35 cellular contexts compared by ENCODE assay signal in the genomic region with DNA sequence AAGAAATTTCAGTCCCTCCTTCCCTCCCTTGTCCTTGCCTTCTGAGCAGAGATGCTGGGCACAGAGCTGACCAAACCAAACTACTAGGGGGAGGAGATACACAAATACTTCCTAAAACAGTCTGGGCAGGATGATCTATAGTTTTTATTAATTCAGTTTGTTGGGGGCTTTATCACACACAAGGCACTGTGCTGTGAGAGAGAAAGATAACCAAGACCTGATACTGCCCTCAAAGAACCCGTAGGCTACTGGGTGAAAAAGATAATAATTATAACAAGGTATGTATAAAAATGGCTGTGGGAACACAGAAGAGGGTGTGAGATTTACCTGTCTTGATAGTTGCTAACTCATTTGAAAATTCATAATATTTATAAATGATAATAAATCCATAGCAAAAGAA.
"Had no signal": no experiment of that assay in that cellular context is flagged by ENCODE, and none has a peak within 500 bp of the region (broad histone marks: within the 10 kb centered on the region; RNA-seq: fewer than 3 reads in every experiment).

No MANE protein-coding gene starts in this region.

- H3K9me3 ChIP-seq: adrenal gland, body of pancreas, breast epithelium had no signal

- ATAC-seq: activated CD4-positive, alpha-beta T cell treated with anti-CD3 and anti-CD28 coated beads for 36 hours; activated CD4-positive, CD25-positive, alpha-beta regulatory T cell treated with anti-CD3 and anti-CD28 coated beads, Interleukin-2, amount 50 U/mL, for 24 hours; activated CD8-positive, alpha-beta memory T cell treated with anti-CD3 and anti-CD28 coated beads, Interleukin-2, amount 10 ng/mL, durations not matched to agents 7 days and 5 days; activated CD8-positive, alpha-beta T cell treated with anti-CD3 and anti-CD28 coated beads, Interleukin-2, amount 10 ng/mL, durations not matched to agents 7 days and 5 days; activated naive CD4-positive, alpha-beta T cell treated with anti-CD3 and anti-CD28 coated beads, Interleukin-2, amount 50 U/mL, for 72 hours; activated T-cell treated with anti-CD3 and anti-CD28 coated beads, Interleukin-2, amount 50 U/mL, for 4 hours; activated T-cell treated with anti-CD3 and anti-CD28 coated beads, Interleukin-2, amount 50 U/mL, for 72 hours; activated T-helper 17 cell treated with anti-CD3 and anti-CD28 coated beads, Interleukin-2, amount 50 U/mL, for 72 hours; body of pancreas; WTC11 had no signal

- H3K36me3 ChIP-seq: adrenal gland, brain microvascular endothelial cell, breast epithelium, WERI-Rb-1 had no signal

- DNase-seq: activated CD4-positive, alpha-beta memory T cell treated with anti-CD3 and anti-CD28 coated beads, Interleukin-2, amount 10 ng/mL, durations not matched to agents 7 days and 5 days; activated CD4-positive, alpha-beta T cell treated with anti-CD3 and anti-CD28 coated beads for 1 hour; activated CD4-positive, alpha-beta T cell treated with anti-CD3 and anti-CD28 coated beads for 36 hours; activated CD4-positive, alpha-beta T cell treated with anti-CD3 and anti-CD28 coated beads for 48 hours; activated CD4-positive, alpha-beta T cell treated with anti-CD3 and anti-CD28 coated beads, Interleukin-2, amount 10 ng/mL, durations not matched to agents 7 days and 5 days; activated CD4-positive, alpha-beta T cell treated with anti-CD3 and anti-CD28 coated beads, Interleukin-2, amount 50 U/mL, for 48 hours; activated CD4-positive, CD25-positive, alpha-beta regulatory T cell; activated CD8-positive, alpha-beta memory T cell treated with anti-CD3 and anti-CD28 coated beads for 24 hours; activated CD8-positive, alpha-beta memory T cell treated with anti-CD3 and anti-CD28 coated beads, Interleukin-2, amount 10 ng/mL, durations not matched to agents 7 days and 5 days; activated CD8-positive, alpha-beta T cell treated with anti-CD3 and anti-CD28 coated beads, Interleukin-2, amount 10 ng/mL, durations not matched to agents 7 days and 5 days; activated effector memory CD4-positive, alpha-beta T cell treated with anti-CD3 and anti-CD28 coated beads, Interleukin-2, amount 50 U/mL, for 16 hours; activated gamma-delta T cell treated with Interleukin-2 at 50 U/mL for 16 hours; activated naive CD4-positive, alpha-beta T cell; activated naive CD4-positive, alpha-beta T cell treated with anti-CD3 and anti-CD28 coated beads for 36 hours; activated naive CD4-positive, alpha-beta T cell treated with anti-CD3 and anti-CD28 coated beads, Interleukin-2, amount 50 U/mL, for 16 hours; activated naive CD8-positive, alpha-beta T cell treated with anti-CD3 and anti-CD28 coated beads for 36 hours; activated T-cell treated with anti-CD3 and anti-CD28 coated beads for 4 hours; activated T-cell treated with anti-CD3 and anti-CD28 coated beads, Interleukin-2, amount 50 U/mL, for 1 hour; activated T-cell treated with anti-CD3 and anti-CD28 coated beads, Interleukin-2, amount 50 U/mL, for 4 hours; activated T-cell treated with anti-CD3 and anti-CD28 coated beads, Interleukin-2, amount 50 U/mL, for 72 hours; adrenal gland; amniotic stem cell; aorta; body of pancreas; brain microvascular endothelial cell; central memory CD4-positive, alpha-beta T cell; T-helper 1 cell; T-helper 2 cell; T-helper 9 cell; WERI-Rb-1 had no signal

- H3K27me3 ChIP-seq: adrenal gland, body of pancreas, brain microvascular endothelial cell, breast epithelium had no signal

- H3K4me3 ChIP-seq: adrenal gland, body of pancreas, breast epithelium had no signal

- H3K27ac ChIP-seq: adrenal gland, body of pancreas, brain microvascular endothelial cell, breast epithelium, WERI-Rb-1 had no signal

- H3K4me1 ChIP-seq: adrenal gland, body of pancreas, breast epithelium had no signal
